ENCODE assay signal across 16 cellular contexts in the genomic region with DNA sequence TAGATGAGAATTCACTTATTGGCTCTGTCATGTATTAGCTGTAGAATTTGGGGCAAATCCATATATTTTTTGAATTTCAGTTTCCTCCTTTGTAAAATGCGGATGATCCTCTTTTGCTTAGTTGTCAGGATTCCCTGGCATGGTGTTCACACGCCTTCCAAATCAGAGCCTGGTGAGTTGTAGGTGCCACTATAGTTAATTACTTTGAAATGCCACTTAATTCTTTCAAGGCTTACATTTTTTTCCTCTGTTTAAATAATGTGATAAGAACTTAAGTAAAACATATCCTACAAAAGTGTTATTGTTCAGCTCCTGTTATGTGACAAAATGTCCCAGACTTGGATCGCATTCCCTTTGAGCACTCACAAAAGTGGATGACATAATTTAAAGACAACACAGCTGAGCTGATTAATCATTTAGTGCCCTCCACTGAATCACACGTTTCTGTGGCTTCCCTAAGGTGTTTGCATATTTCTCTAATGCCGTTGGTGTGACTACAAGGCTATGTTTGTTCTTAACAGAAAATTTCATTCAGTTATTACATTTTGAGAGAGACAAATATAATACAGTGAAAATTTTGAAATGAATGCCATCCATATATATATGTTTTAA.
A peak's percentile ranks its signal among the peaks of the same experiment; 100 is the strongest.
DNase-seq lines count a peak whose midpoint lies in the region; ATAC-seq and TF ChIP-seq lines count a peak whose summit lies in the region.
"Had no signal": no experiment of that assay in that cellular context is flagged by ENCODE, and none has a peak within 500 bp of the region (broad histone marks: within the 10 kb centered on the region; RNA-seq: fewer than 3 reads in every experiment).

No MANE protein-coding gene starts in this region.

- intact Hi-C loops in left lung (cut with DNase I): no loop called here

- POLR2A ChIA-PET in RWPE1 (lab: Yijun Ruan, JAX; ENCODE audit: low non-redundant PET): no interaction called here

- DNase-seq in ACHN (peak; percentile 81), RWPE1 (ENCODE audit: low spot score) (peak; percentile 16), left lung (no peak), iPS-NIHi11 (ENCODE audit: low spot score) (no peak), AG08395 (ENCODE audit: low spot score) (no peak), middle frontal gyrus (ENCODE audit: extremely low spot score, low spot score) (no peak)
- DNase-seq in stimulated activated CD4-positive, alpha-beta T cell treated with anti-CD3 and anti-CD28 coated beads, Interleukin-2, amount 100 ng/mL, for 24 hours: no peak
- DNase-seq: activated naive CD4-positive, alpha-beta T cell; central memory CD4-positive, alpha-beta T cell; DMS153; erythroblast had no signal

- no peaks in the 10 kb centered on the region for H3K4me1 ChIP-seq in left lung

- H3K27me3 ChIP-seq in left lung: no peaks in the 10 kb centered on the region
- H3K27me3 ChIP-seq: hepatocyte had no signal

- no peak overlapping the region for H3K4me3 ChIP-seq in left lung
- H3K4me3 ChIP-seq: hepatocyte, K562, SK-N-MC had no signal

- no peak overlapping the region for H3K27ac ChIP-seq in RWPE1
- peak overlapping the region in 1 of 2 donors; percentile 35 for H3K27ac ChIP-seq in left lung
- H3K27ac ChIP-seq: hepatocyte, SK-N-MC, VCaP had no signal

- CTCF ChIA-PET in RWPE1 (lab: Yijun Ruan, JAX): no interaction called here

- no peaks in the 10 kb centered on the region for H3K36me3 ChIP-seq in left lung

- no peak for TF ChIP-seq CTCF in RWPE1 (conservative IDR thresholded peaks at IDR 0.05; ENCODE audit: low read depth)
- no peak for TF ChIP-seq CTCF in left lung (IDR thresholded peaks at IDR 0.05)

- ATAC-seq in HG03060 (IDR thresholded peaks at IDR 0.05; ENCODE audit: low read depth, unreplicated experiment): peak; percentile 48
- ATAC-seq in left lung: peak; percentile 88
- ATAC-seq: K562 had no signal

- H3K9me3 ChIP-seq in left lung: no peaks in the 10 kb centered on the region

- in situ Hi-C loops in ACHN (cut with HindIII; ENCODE audit: low pct_ligation_motif_present, low pct_unique_long_range_greater_than_20kb, low sequenced_read_pairs): no loop called here

Comparison
In these comparisons a context has a peak if more than half of its experiments do, and no peak if none do; other contexts are left out.
1. DNase-seq: peak in ACHN (single experiment) and RWPE1 (single experiment); none in left lung (0 of 2), iPS-NIHi11 (single experiment), AG08395 (single experiment), middle frontal gyrus (single experiment) and stimulated activated CD4-positive, alpha-beta T cell treated with anti-CD3 and anti-CD28 coated beads, Interleukin-2, amount 100 ng/mL, for 24 hours (0 of 2).